In the genomic region with DNA sequence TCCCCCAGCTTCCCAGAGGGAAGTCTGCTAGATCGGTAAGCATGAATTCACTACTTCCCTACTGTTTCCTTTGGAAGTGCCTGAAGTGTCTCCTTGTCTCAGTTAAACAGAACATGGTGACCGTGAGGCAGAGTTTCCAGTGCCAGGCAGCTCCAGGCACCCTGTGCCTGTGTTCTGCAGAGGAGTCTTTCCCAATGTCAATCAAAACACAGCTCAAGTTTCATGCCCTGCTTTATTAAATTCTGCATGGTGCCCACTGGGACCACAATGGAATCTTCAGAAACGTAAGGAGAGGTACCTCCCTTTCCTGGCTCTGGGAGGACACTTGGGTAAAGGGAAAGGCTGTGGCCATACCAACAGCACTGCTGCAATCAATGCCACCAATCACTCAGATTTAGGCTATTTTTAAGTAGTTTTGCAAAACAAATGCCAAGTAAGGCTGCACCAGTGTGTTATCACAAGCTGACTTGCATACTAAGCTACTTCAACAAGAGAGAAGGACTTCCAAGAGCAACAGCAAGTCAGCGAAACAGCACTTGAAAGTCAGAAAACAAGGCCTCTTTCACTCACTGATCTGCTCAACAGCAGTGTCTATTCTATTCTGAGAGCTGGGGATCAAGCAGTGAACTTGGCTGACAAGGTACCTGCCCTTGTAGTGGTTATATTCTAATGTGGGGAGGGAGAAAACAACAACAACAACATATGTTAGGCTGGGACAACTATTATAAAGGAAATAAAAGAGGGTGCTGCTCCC, we compare ENCODE assay signal across 10 cellular contexts. TPM values are rescaled to one million over a fixed set of nuclear protein-coding genes. Genes with fewer than 3 reads are reported as not detected.
A peak's percentile ranks its signal among the peaks of the same experiment; 100 is the strongest.
DNase-seq lines count a peak whose midpoint lies in the region; TF ChIP-seq lines count a peak whose summit lies in the region.
"Had no signal": no experiment of that assay in that cellular context is flagged by ENCODE, and none has a peak within 500 bp of the region (broad histone marks: within the 10 kb centered on the region; RNA-seq: fewer than 3 reads in every experiment).

No MANE protein-coding gene starts in this region.

- H3K27ac ChIP-seq in BLaER1 (0 out of 2 replicates have a peak overlapping the region, but pooled peaks have one; percentile 10), Peyer's patch (peak overlapping the region; percentile 42 to 68 (median 48))

- H3K4me1 ChIP-seq in BLaER1 (peaks cover 41% of the 10 kb centered on the region), Peyer's patch (peaks cover 0 to 33% (median 7%) of the 10 kb centered on the region in 4 donors)

- TF ChIP-seq POLR2A in Peyer's patch (IDR thresholded peaks at IDR 0.05): no peak
- no peak for TF ChIP-seq POLR2A in erythroblast (IDR thresholded peaks at IDR 0.05; ENCODE audit: low read length)

- no peak overlapping the region for H3K9ac ChIP-seq in BLaER1

- H3K27ac Mint-ChIP-seq in neural crest cell (ENCODE audit: unreplicated experiment) (peak overlapping the region; percentile 10), Calu3 (ENCODE audit: unreplicated experiment) (no peak overlapping the region)

- H3K36me3 ChIP-seq in BLaER1: peaks cover 31% of the 10 kb centered on the region
- no peaks in the 10 kb centered on the region for H3K36me3 ChIP-seq in Peyer's patch

- H3K4me3 Mint-ChIP-seq in neural crest cell: no peak overlapping the region
- no peak overlapping the region for H3K4me3 Mint-ChIP-seq in Calu3 (ENCODE audit: low read depth, unreplicated experiment)

- peaks cover 38% of the 10 kb centered on the region for H3K36me3 Mint-ChIP-seq in neural crest cell (ENCODE audit: low read depth)
- H3K36me3 Mint-ChIP-seq in Calu3 (ENCODE audit: insufficient read depth, unreplicated experiment): no peaks in the 10 kb centered on the region

- H3K27me3 Mint-ChIP-seq in neural crest cell (ENCODE audit: low read depth): no peaks in the 10 kb centered on the region
- H3K27me3 Mint-ChIP-seq in Calu3 (ENCODE audit: unreplicated experiment): no peaks in the 10 kb centered on the region

- H3K9me3 Mint-ChIP-seq in neural crest cell (peaks cover 20% of the 10 kb centered on the region), Calu3 (ENCODE audit: low read depth, unreplicated experiment) (no peaks in the 10 kb centered on the region)

- H4K20me1 ChIP-seq in BLaER1: peaks cover 60% of the 10 kb centered on the region

- DNase-seq in Peyer's patch: no peak
- DNase-seq in erythroblast (lab: John Stamatoyannopoulos, UW): peak; percentile 62 to 72
- no peak for DNase-seq in neural crest cell (ENCODE audit: low read depth, low spot score)
- DNase-seq in Calu3: no peak
- DNase-seq in DMS53 (lab: John Stamatoyannopoulos, UW): no peak
- DNase-seq in NCI-H526 (lab: John Stamatoyannopoulos, UW): no peak
- DNase-seq in GM20000 (ENCODE audit: low spot score): no peak
- DNase-seq: DMS153, NCI-H2081 treated with DMSO at 0.1 percent for 48 hours had no signal

- CTCF ChIA-PET in Calu3 (lab: Charles Lee): no interaction called here

- H3K27me3 ChIP-seq in BLaER1 (no peaks in the 10 kb centered on the region), Peyer's patch (no peaks in the 10 kb centered on the region)

- no TSS peak for BruUV-seq in Calu3 (replicated peaks; lab: Mats Ljungman, UMichigan)

- H3K9me3 ChIP-seq in BLaER1 (0 out of 2 replicates have a peak, but pooled peaks cover under 1% of the 10 kb centered on the region), Peyer's patch (no peaks in the 10 kb centered on the region)

- no peak overlapping the region for H3K4me3 ChIP-seq in BLaER1
- H3K4me3 ChIP-seq in Peyer's patch: no peak overlapping the region

- TF ChIP-seq CTCF in Peyer's patch (IDR thresholded peaks at IDR 0.05) (no peak), neural crest cell (conservative IDR thresholded peaks at IDR 0.05) (no peak), Calu3 (IDR thresholded peaks at IDR 0.05; ENCODE audit: unreplicated experiment) (no peak), GM20000 (IDR thresholded peaks at IDR 0.05; ENCODE audit: extremely low read depth, missing control alignments) (no peak)

- peak overlapping the region; percentile 27 for H3K4me2 ChIP-seq in BLaER1

- H3K4me1 Mint-ChIP-seq in neural crest cell (peaks cover 33% of the 10 kb centered on the region), Calu3 (ENCODE audit: low read depth, unreplicated experiment) (peaks cover 29% of the 10 kb centered on the region)

- intact Hi-C loops in Calu3 (cut with micrococcal nuclease; ENCODE audit: unreplicated experiment): no loop called here

RNA-seq across cellular contexts. Expression of a gene that starts 14.9 kb away (rescaled TPM):
- total RNA-seq in Peyer's patch (100 to 1,000 TPM in 3 of 4 donors, 10 to 100 TPM in 1; 29.7 to 178 (median 133) TPM), neural crest cell (22.5 and 22.6 TPM in 2 replicates), Calu3 (2022) (15.7 and 15.9 TPM in 2 replicates)

Comparison
In these comparisons a context has a peak if more than half of its experiments do, and no peak if none do; other contexts are left out.
1. DNase-seq: peak in erythroblast (2 of 2); none in Peyer's patch (0 of 3), neural crest cell (single experiment), Calu3 (single experiment), DMS53 (single experiment), NCI-H526 (0 of 2) and GM20000 (single experiment).